11 cellular contexts compared by ENCODE assay signal in genomic region chr4:147927377-147928137, GRCh38.
A peak's percentile ranks its signal among the peaks of the same experiment; 100 is the strongest.
DNase-seq lines count a peak whose midpoint lies in the region; ATAC-seq and TF ChIP-seq lines count a peak whose summit lies in the region.
"Had no signal": no experiment of that assay in that cellular context is flagged by ENCODE, and none has a peak within 500 bp of the region (broad histone marks: within the 10 kb centered on the region; RNA-seq: fewer than 3 reads in every experiment).

No MANE protein-coding gene starts in this region.

- no peaks in the 10 kb centered on the region for H3K79me2 ChIP-seq in mammary epithelial cell (ENCODE audit: insufficient read depth, low read length)

- H3K4me3 ChIP-seq in mammary epithelial cell (replicated peaks in 1 of 3; ENCODE audit: insufficient read depth in 1 of 3, low read depth in 2 of 3, low read length in 3 of 3) (no peak overlapping the region), brain microvascular endothelial cell (ENCODE audit: low read depth, low read length) (no peak overlapping the region)
- H3K4me3 ChIP-seq: GM12878, mucosa of descending colon had no signal

- H3K36me3 ChIP-seq in mammary epithelial cell (ENCODE audit: insufficient read depth, low read length) (no peaks in the 10 kb centered on the region), brain microvascular endothelial cell (replicated peaks) (peaks cover 2% of the 10 kb centered on the region)

- H4K20me1 ChIP-seq in mammary epithelial cell (ENCODE audit: insufficient read depth, low read length), result no peaks in the 10 kb centered on the region

- in situ Hi-C loops in mammary epithelial cell (cut with MboI; ENCODE audit: low sequenced_read_pairs in 2 of 2) (no loop called here), brain microvascular endothelial cell (cut with HindIII; ENCODE audit: low pct_ligation_motif_present, low sequenced_read_pairs) (no loop called here)

- H3K4me3 Mint-ChIP-seq in MCF 10A (ENCODE audit: unreplicated experiment), result no peak overlapping the region
- H3K4me3 Mint-ChIP-seq: activated naive CD8-positive, alpha-beta T cell treated with anti-CD3 and anti-CD28 coated beads for 36 hours had no signal

- CTCF ChIA-PET in MCF 10A (lab: Yijun Ruan, JAX), result interaction anchor here (0.6 kb wide), 1 partner anchor 10 kb away, joined by 3 read pairs; no protein-coding TSS in a partner anchor
- CTCF ChIA-PET in mammary epithelial cell (lab: Charles Lee; ENCODE audit: low non-redundant PET), result no interaction called here

- H3K27ac ChIP-seq in mammary epithelial cell (ENCODE audit: insufficient read depth, low read depth, low read length), result no peak overlapping the region
- H3K27ac ChIP-seq in brain microvascular endothelial cell, result peak overlapping the region; percentile 46

- no peak overlapping the region for H3K9ac ChIP-seq in mammary epithelial cell (ENCODE audit: insufficient read depth, low read length)

- no peak overlapping the region for H2AFZ ChIP-seq in mammary epithelial cell (ENCODE audit: low read depth, low read length)

- 88% methylated on average over 9 of the region's 11 CpGs for WGBS in mammary epithelial cell (ENCODE audit: low coverage, missing lambda C conversion rate)

- H3K4me2 ChIP-seq in mammary epithelial cell (ENCODE audit: insufficient read depth, low read depth, low read length), result no peak overlapping the region

- no peaks in the 10 kb centered on the region for H3K27me3 ChIP-seq in mammary epithelial cell (ENCODE audit: insufficient read depth, low read length)
- H3K27me3 ChIP-seq in brain microvascular endothelial cell (replicated peaks), result no peaks in the 10 kb centered on the region

- no TSS peak for BruUV-seq in MCF 10A (replicated peaks; lab: Mats Ljungman, UMichigan)
- no TSS peak for BruUV-seq in mammary epithelial cell (replicated peaks; lab: Mats Ljungman, UMichigan)

- intact Hi-C loops in MCF 10A (cut with micrococcal nuclease) (no loop called here), mammary epithelial cell (cut with micrococcal nuclease) (no loop called here)

- no peak for ATAC-seq in HG02610 (IDR thresholded peaks at IDR 0.05; ENCODE audit: unreplicated experiment)
- ATAC-seq in GM21723 (IDR thresholded peaks at IDR 0.05; ENCODE audit: unreplicated experiment), result no peak
- ATAC-seq: GM12878, mucosa of descending colon had no signal

- H3K9me3 Mint-ChIP-seq in MCF 10A (ENCODE audit: unreplicated experiment), result no peaks in the 10 kb centered on the region
- H3K9me3 Mint-ChIP-seq: activated naive CD8-positive, alpha-beta T cell treated with anti-CD3 and anti-CD28 coated beads for 36 hours had no signal

- TF ChIP-seq CTCF in MCF 10A (IDR thresholded peaks at IDR 0.05; ENCODE audit: unreplicated experiment) (no peak), mammary epithelial cell (conservative IDR thresholded peaks at IDR 0.05 in 1 of 2, IDR thresholded peaks at IDR 0.05 in 1 of 2; ENCODE audit: extremely low read depth in 1 of 2, insufficient read depth in 1 of 2, low read depth in 1 of 2, low read length in 2 of 2) (no peak), brain microvascular endothelial cell (IDR thresholded peaks at IDR 0.05; ENCODE audit: low read depth, low read length, missing control alignments) (no peak)

- H3K36me3 Mint-ChIP-seq in MCF 10A (ENCODE audit: insufficient read depth, unreplicated experiment), result peaks cover 8% of the 10 kb centered on the region

- dilution Hi-C loops in mammary epithelial cell (cut with HindIII; ENCODE audit: low sequenced_read_pairs), result no loop called here

- no peaks in the 10 kb centered on the region for H3K27me3 Mint-ChIP-seq in MCF 10A (ENCODE audit: insufficient read depth, unreplicated experiment)
- H3K27me3 Mint-ChIP-seq: activated naive CD8-positive, alpha-beta T cell treated with anti-CD3 and anti-CD28 coated beads for 36 hours had no signal

- H3K4me1 Mint-ChIP-seq in MCF 10A (ENCODE audit: insufficient read depth, unreplicated experiment), result no peaks in the 10 kb centered on the region

- H3K9me3 ChIP-seq in mammary epithelial cell (replicated peaks; ENCODE audit: insufficient read depth, low read length), result no peaks in the 10 kb centered on the region
- H3K9me3 ChIP-seq: mucosa of descending colon had no signal

- no peak overlapping the region for H3K27ac Mint-ChIP-seq in MCF 10A (ENCODE audit: low read depth, unreplicated experiment)
- H3K27ac Mint-ChIP-seq: activated naive CD8-positive, alpha-beta T cell treated with anti-CD3 and anti-CD28 coated beads for 36 hours had no signal

- DNase-seq in MCF 10A (ENCODE audit: unreplicated experiment), result peak; percentile 46
- no peak for DNase-seq in mammary epithelial cell
- DNase-seq in brain microvascular endothelial cell, result peak; percentile 63
- peak; percentile 23 for DNase-seq in iPS-NIHi7 (ENCODE audit: extremely low spot score)
- no peak for DNase-seq in GM03348 (ENCODE audit: low spot score)
- no peak for DNase-seq in HuH-7.5 (ENCODE audit: low spot score)
- DNase-seq: activated naive CD8-positive, alpha-beta T cell treated with anti-CD3 and anti-CD28 coated beads for 36 hours; mucosa of descending colon had no signal

- H3K4me1 ChIP-seq in mammary epithelial cell (ENCODE audit: insufficient read depth, low read length), result no peaks in the 10 kb centered on the region

- POLR2A ChIA-PET in MCF 10A (lab: Yijun Ruan, JAX), result no interaction called here

Comparison
In these comparisons a context has a peak if more than half of its experiments do, and no peak if none do; other contexts are left out.
1. DNase-seq: peak in MCF 10A (single experiment), brain microvascular endothelial cell (single experiment) and iPS-NIHi7 (single experiment); none in mammary epithelial cell (single experiment), GM03348 (single experiment) and HuH-7.5 (single experiment).